Comparison of ENCODE assay signal across 24 cellular contexts in genomic region chr6:65786815-65787214, GRCh38.
DNase-seq lines count a peak whose midpoint lies in the region; ATAC-seq, FAIRE-seq and TF ChIP-seq lines count a peak whose summit lies in the region.
"Had no signal": no experiment of that assay in that cellular context is flagged by ENCODE, and none has a peak within 500 bp of the region (broad histone marks: within the 10 kb centered on the region; RNA-seq: fewer than 3 reads in every experiment).

No MANE protein-coding gene starts in this region.

- peak overlapping the region; percentile 66; the same call in 1 of the 2 replicates for H2AFZ ChIP-seq in GM23338

- no peaks in the 10 kb centered on the region for H3K27me3 ChIP-seq in GM23338 (ENCODE audit: insufficient read depth)
- H3K27me3 ChIP-seq: BE2C; BLaER1 treated with 17β-estradiol and CSF1 and Interleukin-3, amounts not matched to agents 10 nM and 100 nM had no signal

- no peak overlapping the region for H3K27ac ChIP-seq in GM23338 (ENCODE audit: low read depth)
- no peak overlapping the region for H3K27ac ChIP-seq in kidney (ENCODE audit: low read depth in 2 of 2, low read length in 2 of 2)
- H3K27ac ChIP-seq: A549; BLaER1 treated with 17β-estradiol and CSF1 and Interleukin-3, amounts not matched to agents 10 nM and 100 nM had no signal

- no peak overlapping the region for H3K4me2 ChIP-seq in GM23338
- H3K4me2 ChIP-seq: A549; BLaER1 treated with 17β-estradiol and CSF1 and Interleukin-3, amounts not matched to agents 10 nM and 100 nM had no signal

- no peaks in the 10 kb centered on the region for H3K9me3 ChIP-seq in kidney (ENCODE audit: control insufficient read depth in 1 of 2, low read length in 2 of 2)
- H3K9me3 ChIP-seq: A549, BE2C had no signal

- H3K4me3 ChIP-seq in GM23338, result no peak overlapping the region
- H3K4me3 ChIP-seq in kidney (ENCODE audit: low read length in 2 of 2), result no peak overlapping the region
- H3K4me3 ChIP-seq: A549; BLaER1 treated with 17β-estradiol and CSF1 and Interleukin-3, amounts not matched to agents 10 nM and 100 nM had no signal

- no peaks in the 10 kb centered on the region for H3K79me2 ChIP-seq in GM23338 (replicated peaks; ENCODE audit: insufficient read depth)

- H3K36me3 ChIP-seq in GM23338 (ENCODE audit: insufficient read depth) (no peaks in the 10 kb centered on the region), kidney (ENCODE audit: control insufficient read depth in 1 of 2, insufficient read depth in 2 of 2, low read length in 2 of 2) (no peaks in the 10 kb centered on the region)
- H3K36me3 ChIP-seq: BE2C; BLaER1 treated with 17β-estradiol and CSF1 and Interleukin-3, amounts not matched to agents 10 nM and 100 nM had no signal

- TF ChIP-seq CTCF in GM23338 (conservative IDR thresholded peaks at IDR 0.05; ENCODE audit: low read depth in 2 of 2) (no peak), kidney (IDR thresholded peaks at IDR 0.05; ENCODE audit: borderline replicate concordance, extremely low read depth, insufficient read depth) (no peak)

- H3K9me2 ChIP-seq in GM23338 (ENCODE audit: insufficient read depth), result peaks cover 6% of the 10 kb centered on the region

- H3K4me1 Mint-ChIP-seq in GM23338, result no peaks in the 10 kb centered on the region
- no peaks in the 10 kb centered on the region for H3K4me1 Mint-ChIP-seq in activated T-helper 17 cell treated with anti-CD3 and anti-CD28 coated beads, Interleukin-2, amount 50 U/mL, for 72 hours
- H3K4me1 Mint-ChIP-seq: CD14-positive monocyte; CD8-positive, alpha-beta memory T cell had no signal

- no peak overlapping the region for H3K4me3 Mint-ChIP-seq in GM23338
- no peak overlapping the region for H3K4me3 Mint-ChIP-seq in activated T-helper 17 cell treated with anti-CD3 and anti-CD28 coated beads, Interleukin-2, amount 50 U/mL, for 72 hours
- H3K4me3 Mint-ChIP-seq: CD14-positive monocyte; CD4-positive, alpha-beta T cell; CD8-positive, alpha-beta memory T cell had no signal

- H3K9me3 Mint-ChIP-seq in GM23338, result peaks cover 19% of the 10 kb centered on the region; the same call in 2 of the 3 replicates
- peaks cover 9% of the 10 kb centered on the region for H3K9me3 Mint-ChIP-seq in activated T-helper 17 cell treated with anti-CD3 and anti-CD28 coated beads, Interleukin-2, amount 50 U/mL, for 72 hours

- H3K4me1 ChIP-seq in GM23338 (ENCODE audit: insufficient read depth) (no peaks in the 10 kb centered on the region), kidney (ENCODE audit: control insufficient read depth in 1 of 2, insufficient read depth in 1 of 2, low read depth in 1 of 2, low read length in 2 of 2) (no peaks in the 10 kb centered on the region)
- H3K4me1 ChIP-seq: A549; BE2C; BLaER1 treated with 17β-estradiol and CSF1 and Interleukin-3, amounts not matched to agents 10 nM and 100 nM had no signal

- ATAC-seq in GM23338, result no peak
- no peak for ATAC-seq in activated T-helper 17 cell treated with anti-CD3 and anti-CD28 coated beads, Interleukin-2, amount 50 U/mL, for 72 hours (replicated peaks)
- ATAC-seq: A549 had no signal

- H4K20me1 ChIP-seq in GM23338 (replicated peaks; ENCODE audit: insufficient read depth), result no peaks in the 10 kb centered on the region
- H4K20me1 ChIP-seq: BLaER1 treated with 17β-estradiol and CSF1 and Interleukin-3, amounts not matched to agents 10 nM and 100 nM had no signal

- no peaks in the 10 kb centered on the region for H3K27me3 Mint-ChIP-seq in GM23338 (ENCODE audit: insufficient read depth, low read depth, poor library complexity)
- H3K27me3 Mint-ChIP-seq in activated T-helper 17 cell treated with anti-CD3 and anti-CD28 coated beads, Interleukin-2, amount 50 U/mL, for 72 hours, result no peaks in the 10 kb centered on the region
- H3K27me3 Mint-ChIP-seq: CD4-positive, alpha-beta T cell; CD8-positive, alpha-beta memory T cell had no signal

- no peaks in the 10 kb centered on the region for H3K36me3 Mint-ChIP-seq in GM23338 (ENCODE audit: low read depth)
- H3K36me3 Mint-ChIP-seq in activated T-helper 17 cell treated with anti-CD3 and anti-CD28 coated beads, Interleukin-2, amount 50 U/mL, for 72 hours (ENCODE audit: low read depth), result no peaks in the 10 kb centered on the region
- H3K36me3 Mint-ChIP-seq: CD14-positive monocyte; CD8-positive, alpha-beta memory T cell had no signal

- intact Hi-C loops in kidney (cut with DNase I), result no loop called here
- intact Hi-C loops in posterior vena cava (cut with DNase I), result no loop called here

- no peak for FAIRE-seq in kidney (lab: Jason Lieb, UNC)
- FAIRE-seq: A549, G401.6, GM12892, GM19239 had no signal

- no peaks in the 10 kb centered on the region for H3F3A ChIP-seq in GM23338 (replicated peaks; ENCODE audit: low read depth)

- no peak overlapping the region for H3K27ac Mint-ChIP-seq in GM23338
- H3K27ac Mint-ChIP-seq in activated T-helper 17 cell treated with anti-CD3 and anti-CD28 coated beads, Interleukin-2, amount 50 U/mL, for 72 hours, result no peak overlapping the region
- H3K27ac Mint-ChIP-seq: CD14-positive monocyte; CD4-positive, alpha-beta T cell; CD8-positive, alpha-beta memory T cell had no signal

- no peak overlapping the region for H3K9ac ChIP-seq in kidney (ENCODE audit: low read length in 2 of 2)
- H3K9ac ChIP-seq: BLaER1 treated with 17β-estradiol and CSF1 and Interleukin-3, amounts not matched to agents 10 nM and 100 nM had no signal

- DNase-seq in GM23338 (ENCODE audit: low spot score) (no peak), NCI-H82 treated with DMSO at 0.1 percent for 48 hours (lab: John Stamatoyannopoulos, UW; ENCODE audit: unreplicated experiment) (peak; percentile 42), kidney (peak; percentile 45), posterior vena cava (ENCODE audit: low spot score) (peak; percentile 38), amniotic stem cell (lab: John Stamatoyannopoulos, UW) (no peak)
- DNase-seq in stimulated activated CD4-positive, alpha-beta T cell treated with anti-CD3 and anti-CD28 coated beads, Interleukin-2, amount 100 ng/mL, for 48 hours, result no peak
- DNase-seq: 8988T; ACHN; AML-193; BE2C; CD4-positive, alpha-beta T cell; CD8-positive, alpha-beta memory T cell; DMS53; DMS79 treated with DMSO at 0.1 percent for 48 hours; GOT3; H7; HCEC 1CT had no signal

TF ChIP-seq in GM23338, 12 proteins besides CTCF, POLR2A, EP300 and RAD21 (continues in another document):
- TF ChIP-seq REST (IDR thresholded peaks at IDR 0.05; ENCODE audit: unreplicated experiment), result no peak
- no peak for TF ChIP-seq EZH2 (IDR thresholded peaks at IDR 0.05; ENCODE audit: low read depth, unreplicated experiment)
- TF ChIP-seq STAT1 (IDR thresholded peaks at IDR 0.05; ENCODE audit: unreplicated experiment), result no peak
- no peak for TF ChIP-seq ZNF114 (CRISPR knock-in tag; IDR thresholded peaks at IDR 0.05)
- TF ChIP-seq POLR2AphosphoS5 (IDR thresholded peaks at IDR 0.05; ENCODE audit: low read depth), result no peak
- no peak for TF ChIP-seq ZNF331 (CRISPR knock-in tag; IDR thresholded peaks at IDR 0.05; ENCODE audit: low read depth)
- no peak for TF ChIP-seq NANOG (IDR thresholded peaks at IDR 0.05; ENCODE audit: borderline replicate concordance)
- TF ChIP-seq ETS1 (IDR thresholded peaks at IDR 0.05), result no peak
- TF ChIP-seq EZH2phosphoT487 (IDR thresholded peaks at IDR 0.05; ENCODE audit: unreplicated experiment), result no peak

Comparison
In these comparisons a context has a peak if more than half of its experiments do, and no peak if none do; other contexts are left out.
1. DNase-seq: peak in NCI-H82 treated with DMSO at 0.1 percent for 48 hours (single experiment), kidney (single experiment) and posterior vena cava (single experiment); none in GM23338 (single experiment), stimulated activated CD4-positive, alpha-beta T cell treated with anti-CD3 and anti-CD28 coated beads, Interleukin-2, amount 100 ng/mL, for 48 hours (0 of 2) and amniotic stem cell (single experiment).